In the genomic region with DNA sequence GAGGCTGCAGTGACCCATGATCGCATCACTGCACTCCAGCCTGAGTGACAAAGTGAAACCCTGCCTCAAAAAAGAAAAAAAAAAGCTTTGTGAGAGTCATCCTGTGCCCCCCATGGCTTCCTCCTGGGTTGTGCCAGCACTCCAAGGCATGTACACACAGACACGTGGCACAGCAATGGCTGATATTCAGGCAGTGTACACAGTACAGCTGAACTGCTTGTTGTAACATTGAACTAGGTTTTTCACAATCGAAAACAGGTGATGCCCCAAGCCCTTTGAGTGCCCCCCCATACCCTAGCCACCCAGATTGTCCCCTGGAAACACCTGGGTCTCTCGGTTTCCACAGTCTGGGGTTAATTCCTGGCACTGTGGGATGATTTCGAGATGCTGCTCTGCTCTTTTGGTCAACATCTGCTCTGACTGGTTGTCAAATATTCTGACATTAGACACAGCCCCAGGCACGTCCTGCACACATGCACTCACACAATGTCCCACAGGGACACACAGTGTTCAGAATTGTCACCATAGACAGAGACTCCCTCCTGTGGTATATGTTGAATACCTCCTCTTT, we compare ENCODE assay signal across 13 cellular contexts. TPM values are rescaled to one million over a fixed set of nuclear protein-coding genes. Genes with fewer than 3 reads are reported as not detected.
DNase-seq lines count a peak whose midpoint lies in the region; ATAC-seq and TF ChIP-seq lines count a peak whose summit lies in the region.
"Had no signal": no experiment of that assay in that cellular context is flagged by ENCODE, and none has a peak within 500 bp of the region (broad histone marks: within the 10 kb centered on the region; RNA-seq: fewer than 3 reads in every experiment).

No MANE protein-coding gene starts in this region.

- intact Hi-C loops in esophagus muscularis mucosa (cut with DNase I) (no loop called here), Right ventricle myocardium superior (cut with DNase I) (no loop called here), heart right ventricle (cut with DNase I) (no loop called here)

- WGBS in esophagus muscularis mucosa = 90% methylated on average over 6 of the region's 6 CpGs
- 87 to 89% methylated on average over 6 of the region's 6 CpGs for WGBS in heart right ventricle, 2 donors

- no peak for TF ChIP-seq EP300 in esophagus muscularis mucosa (IDR thresholded peaks at IDR 0.05)

- no peaks in the 10 kb centered on the region for H3K27me3 ChIP-seq in esophagus muscularis mucosa
- H3K27me3 ChIP-seq in heart right ventricle = no peaks in the 10 kb centered on the region
- H3K27me3 ChIP-seq: esophagus squamous epithelium had no signal

- H3K36me3 ChIP-seq in esophagus muscularis mucosa (peaks cover 13 to 59% (median 38%) of the 10 kb centered on the region in 4 donors), heart right ventricle (peaks cover 0 to 58% (median 23%) of the 10 kb centered on the region in 9 donors)

- DNase-seq in esophagus muscularis mucosa (ENCODE audit: extremely low spot score) (peak; percentile 75), KG1 (lab: John Stamatoyannopoulos, UW) (no peak), Right ventricle myocardium superior (no peak), amniotic stem cell (lab: John Stamatoyannopoulos, UW) (no peak), heart right ventricle (no peak)
- DNase-seq: activated T-cell treated with anti-CD3 and anti-CD28 coated beads for 4 hours, esophagus squamous epithelium, NCI-H1048, nephron progenitor cell had no signal

- H3K4me1 ChIP-seq in esophagus muscularis mucosa (no peaks in the 10 kb centered on the region), heart right ventricle (peaks cover 0 to 5% (median 0%) of the 10 kb centered on the region in 9 donors)
- H3K4me1 ChIP-seq: esophagus squamous epithelium had no signal

- H3K4me3 ChIP-seq in esophagus muscularis mucosa (no peak overlapping the region), heart right ventricle (no peak overlapping the region)
- H3K4me3 ChIP-seq: esophagus squamous epithelium had no signal

- TF ChIP-seq POLR2A in esophagus muscularis mucosa (IDR thresholded peaks at IDR 0.05; ENCODE audit: low read depth) = no peak

- H3K27ac ChIP-seq in esophagus muscularis mucosa (replicated peaks in 1 of 4) = no peak overlapping the region
- no peak overlapping the region for H3K27ac ChIP-seq in heart right ventricle
- H3K27ac ChIP-seq: esophagus squamous epithelium had no signal

- ATAC-seq in GM18511 (IDR thresholded peaks at IDR 0.05; ENCODE audit: unreplicated experiment) (peak; percentile 70), GM21390 (IDR thresholded peaks at IDR 0.05; ENCODE audit: unreplicated experiment) (peak; percentile 62), HG03280 (IDR thresholded peaks at IDR 0.05; ENCODE audit: unreplicated experiment) (peak; percentile 58), Right ventricle myocardium superior (ENCODE audit: poor library complexity) (no peak), heart right ventricle (no peak)

- H3K9me3 ChIP-seq in esophagus muscularis mucosa (no peaks in the 10 kb centered on the region), heart right ventricle (no peaks in the 10 kb centered on the region)
- H3K9me3 ChIP-seq: esophagus squamous epithelium had no signal

- TF ChIP-seq CTCF in esophagus muscularis mucosa (IDR thresholded peaks at IDR 0.05) (no peak), heart right ventricle (IDR thresholded peaks at IDR 0.05) (no peak)

RNA-seq across cellular contexts. Expression of a gene that starts 9.2 kb away (rescaled TPM):
- not detected for total RNA-seq in esophagus muscularis mucosa
- total RNA-seq in Right ventricle myocardium superior = not detected
- not detected for total RNA-seq in heart right ventricle
- not detected for polyA plus RNA-seq in heart right ventricle
- total RNA-seq: esophagus squamous epithelium; T-helper 1 cell treated with Interleukin-12 subunit alpha and Interleukin-12 subunit beta and Interleukin-4 antibody, amounts not matched to agents 30 ng/mL and 1 ng/mL, for 36 hours had no signal

RNA-seq across cellular contexts. Expression of a gene that starts 15.3 kb away (rescaled TPM):
- total RNA-seq in esophagus muscularis mucosa = 100 to 1,000 TPM; 108 to 154 (median 126) TPM
- 131 TPM for total RNA-seq in Right ventricle myocardium superior
- total RNA-seq in heart right ventricle = 100 to 1,000 TPM in 8 of 10 donors, 10 to 100 TPM in 2; 95.3 to 159 (median 132) TPM
- polyA plus RNA-seq in heart right ventricle = 100 to 1,000 TPM in 1 of 2 donors, 10 to 100 TPM in 1; 71.9 to 148 TPM

RNA-seq across cellular contexts. Expression of a gene that starts 15.7 kb away (rescaled TPM):
- total RNA-seq in esophagus muscularis mucosa (10 to 100 TPM; 48.0 to 77.2 (median 65.2) TPM), Right ventricle myocardium superior (45.8 TPM), heart right ventricle (10 to 100 TPM; 41.4 to 57.2 (median 53.5) TPM)
- 10 to 100 TPM; 24.1 to 55.6 TPM for polyA plus RNA-seq in heart right ventricle

RNA-seq across cellular contexts. Expression of a gene that starts 41.1 kb away (rescaled TPM):
- total RNA-seq in esophagus muscularis mucosa (10 to 100 TPM; 32.1 to 49.4 (median 36.9) TPM), Right ventricle myocardium superior (26.2 TPM), heart right ventricle (10 to 100 TPM; 27.9 to 44.1 (median 34.5) TPM)
- 10 to 100 TPM; 14.5 to 15.1 TPM for polyA plus RNA-seq in heart right ventricle

Comparison
In these comparisons a context has a peak if more than half of its experiments do, and no peak if none do; other contexts are left out.
1. ATAC-seq: peak in GM18511 (single experiment), GM21390 (single experiment) and HG03280 (single experiment); none in Right ventricle myocardium superior (single experiment) and heart right ventricle (0 of 8).